9 cellular contexts compared by ENCODE assay signal in genomic region chr7:151599401-151600227, GRCh38.
A peak's percentile ranks its signal among the peaks of the same experiment; 100 is the strongest.
DNase-seq lines count a peak whose midpoint lies in the region; ATAC-seq and TF ChIP-seq lines count a peak whose summit lies in the region.
"Had no signal": no experiment of that assay in that cellular context is flagged by ENCODE, and none has a peak within 500 bp of the region (broad histone marks: within the 10 kb centered on the region; RNA-seq: fewer than 3 reads in every experiment).

No MANE protein-coding gene starts in this region.

- peak in 1 of 4 experiments; percentile 29 for TF ChIP-seq CTCF in gastroesophageal sphincter (IDR thresholded peaks at IDR 0.05)

- no peaks in the 10 kb centered on the region for H3K9me3 ChIP-seq in gastroesophageal sphincter

- DNase-seq in ELR (ENCODE audit: low read depth) = peak; percentile 96
- no peak for DNase-seq in cerebellar cortex (ENCODE audit: low spot score)
- no peak for DNase-seq in NCI-H1417 treated with DMSO at 0.1 percent for 48 hours (lab: John Stamatoyannopoulos, UW)
- DNase-seq: NCI-H2171 treated with DMSO at 0.1 percent for 48 hours had no signal

- no peak overlapping the region for H3K9ac ChIP-seq in rectal smooth muscle tissue (ENCODE audit: low read length)

- H3K27ac ChIP-seq in gastroesophageal sphincter (peak overlapping the region; percentile 69 to 94 (median 82)), rectal smooth muscle tissue (ENCODE audit: low read depth, low read length) (peak overlapping the region; percentile 79)

- ATAC-seq in SK-N-SH treated with all-trans-retinoic acid at 6 μM for 48 hours = peak; percentile 92
- ATAC-seq in gastroesophageal sphincter = peak; percentile 94
- ATAC-seq in HG02798 (IDR thresholded peaks at IDR 0.05; ENCODE audit: poor library complexity, unreplicated experiment) = no peak
- ATAC-seq in GM21528 (IDR thresholded peaks at IDR 0.05; ENCODE audit: low FRiP score, unreplicated experiment) = no peak

- H3K4me3 ChIP-seq in gastroesophageal sphincter (no peak overlapping the region), rectal smooth muscle tissue (ENCODE audit: low read length) (no peak overlapping the region)

- no peak for TF ChIP-seq POLR2A in gastroesophageal sphincter (IDR thresholded peaks at IDR 0.05)

- peaks cover 11 to 51% (median 14%) of the 10 kb centered on the region in 3 donors for H3K4me1 ChIP-seq in gastroesophageal sphincter
- H3K4me1 ChIP-seq in rectal smooth muscle tissue (ENCODE audit: control insufficient read depth, insufficient read depth, low read length) = peaks cover 23% of the 10 kb centered on the region

- H3K36me3 ChIP-seq in gastroesophageal sphincter (peaks cover 0 to 13% of the 10 kb centered on the region in 2 donors), rectal smooth muscle tissue (ENCODE audit: control insufficient read depth, insufficient read depth, low read length) (no peaks in the 10 kb centered on the region)

- H3K27me3 ChIP-seq in gastroesophageal sphincter (no peaks in the 10 kb centered on the region), rectal smooth muscle tissue (ENCODE audit: control insufficient read depth, insufficient read depth, low read length) (no peaks in the 10 kb centered on the region)

- 11 to 12% methylated on average over 3 to 6 of the region's 10 CpGs for WGBS in gastroesophageal sphincter (ENCODE audit: low coverage in 1 of 2), 2 donors

- TF ChIP-seq EP300 in gastroesophageal sphincter (IDR thresholded peaks at IDR 0.05) = no peak

TF ChIP-seq in SK-N-SH treated with all-trans-retinoic acid at 6 μM for 48 hours, 23 proteins besides CTCF, POLR2A, EP300 and RAD21 (continues in another document):
- no peak; the same call in 1 of the 2 replicates for TF ChIP-seq ZFP3 (CRISPR knock-in tag; IDR thresholded peaks at IDR 0.05)
- no peak; the same call in none of the 2 replicates for TF ChIP-seq GLIS3 (CRISPR knock-in tag; IDR thresholded peaks at IDR 0.05)
- peak; percentile 70 for TF ChIP-seq ISL1 (CRISPR knock-in tag; IDR thresholded peaks at IDR 0.05)
- 0 out of 2 replicates have a peak, but pooled peaks have one; percentile 7 for TF ChIP-seq ZNF565 (CRISPR knock-in tag; conservative IDR thresholded peaks at IDR 0.05; ENCODE audit: low read depth)
- no peak for TF ChIP-seq BACH2 (CRISPR knock-in tag; IDR thresholded peaks at IDR 0.05; ENCODE audit: borderline replicate concordance)
- TF ChIP-seq, protein P1, sequence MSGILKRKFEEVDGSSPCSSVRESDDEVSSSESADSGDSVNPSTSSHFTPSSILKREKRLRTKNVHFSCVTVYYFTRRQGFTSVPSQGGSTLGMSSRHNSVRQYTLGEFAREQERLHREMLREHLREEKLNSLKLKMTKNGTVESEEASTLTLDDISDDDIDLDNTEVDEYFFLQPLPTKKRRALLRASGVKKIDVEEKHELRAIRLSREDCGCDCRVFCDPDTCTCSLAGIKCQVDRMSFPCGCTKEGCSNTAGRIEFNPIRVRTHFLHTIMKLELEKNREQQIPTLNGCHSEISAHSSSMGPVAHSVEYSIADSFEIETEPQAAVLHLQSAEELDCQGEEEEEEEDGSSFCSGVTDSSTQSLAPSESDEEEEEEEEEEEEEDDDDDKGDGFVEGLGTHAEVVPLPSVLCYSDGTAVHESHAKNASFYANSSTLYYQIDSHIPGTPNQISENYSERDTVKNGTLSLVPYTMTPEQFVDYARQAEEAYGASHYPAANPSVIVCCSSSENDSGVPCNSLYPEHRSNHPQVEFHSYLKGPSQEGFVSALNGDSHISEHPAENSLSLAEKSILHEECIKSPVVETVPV (CRISPR knock-in tag; IDR thresholded peaks at IDR 0.05) = peak; percentile 83; the same call in 1 of the 2 replicates
- TF ChIP-seq PPARA (CRISPR knock-in tag; IDR thresholded peaks at IDR 0.05; ENCODE audit: borderline replicate concordance) = no peak
- TF ChIP-seq PATZ1 (CRISPR knock-in tag; IDR thresholded peaks at IDR 0.05; ENCODE audit: borderline replicate concordance) = peak; percentile 18
- no peak; the same call in 1 of the 2 replicates for TF ChIP-seq ZNF70 (CRISPR knock-in tag; IDR thresholded peaks at IDR 0.05)
- TF ChIP-seq, protein P2, sequence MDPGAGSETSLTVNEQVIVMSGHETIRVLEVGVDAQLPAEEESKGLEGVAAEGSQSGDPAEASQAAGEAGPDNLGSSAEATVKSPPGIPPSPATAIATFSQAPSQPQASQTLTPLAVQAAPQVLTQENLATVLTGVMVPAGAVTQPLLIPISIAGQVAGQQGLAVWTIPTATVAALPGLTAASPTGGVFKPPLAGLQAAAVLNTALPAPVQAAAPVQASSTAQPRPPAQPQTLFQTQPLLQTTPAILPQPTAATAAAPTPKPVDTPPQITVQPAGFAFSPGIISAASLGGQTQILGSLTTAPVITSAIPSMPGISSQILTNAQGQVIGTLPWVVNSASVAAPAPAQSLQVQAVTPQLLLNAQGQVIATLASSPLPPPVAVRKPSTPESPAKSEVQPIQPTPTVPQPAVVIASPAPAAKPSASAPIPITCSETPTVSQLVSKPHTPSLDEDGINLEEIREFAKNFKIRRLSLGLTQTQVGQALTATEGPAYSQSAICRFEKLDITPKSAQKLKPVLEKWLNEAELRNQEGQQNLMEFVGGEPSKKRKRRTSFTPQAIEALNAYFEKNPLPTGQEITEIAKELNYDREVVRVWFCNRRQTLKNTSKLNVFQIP (CRISPR knock-in tag; IDR thresholded peaks at IDR 0.05; ENCODE audit: borderline replicate concordance, low read depth) = no peak; the same call in 1 of the 2 replicates
- peak; percentile 97 for TF ChIP-seq CSDC2 (CRISPR knock-in tag; IDR thresholded peaks at IDR 0.05)
- TF ChIP-seq, protein P3, sequence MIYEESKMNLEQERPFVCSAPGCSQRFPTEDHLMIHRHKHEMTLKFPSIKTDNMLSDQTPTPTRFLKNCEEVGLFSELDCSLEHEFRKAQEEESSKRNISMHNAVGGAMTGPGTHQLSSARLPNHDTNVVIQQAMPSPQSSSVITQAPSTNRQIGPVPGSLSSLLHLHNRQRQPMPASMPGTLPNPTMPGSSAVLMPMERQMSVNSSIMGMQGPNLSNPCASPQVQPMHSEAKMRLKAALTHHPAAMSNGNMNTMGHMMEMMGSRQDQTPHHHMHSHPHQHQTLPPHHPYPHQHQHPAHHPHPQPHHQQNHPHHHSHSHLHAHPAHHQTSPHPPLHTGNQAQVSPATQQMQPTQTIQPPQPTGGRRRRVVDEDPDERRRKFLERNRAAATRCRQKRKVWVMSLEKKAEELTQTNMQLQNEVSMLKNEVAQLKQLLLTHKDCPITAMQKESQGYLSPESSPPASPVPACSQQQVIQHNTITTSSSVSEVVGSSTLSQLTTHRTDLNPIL (CRISPR knock-in tag; IDR thresholded peaks at IDR 0.05; ENCODE audit: low read depth) = peak; percentile 39; the same call in 1 of the 2 replicates
- TF ChIP-seq ZFP30 (CRISPR knock-in tag; IDR thresholded peaks at IDR 0.05) = no peak
- peak; percentile 93 for TF ChIP-seq SNAI2 (CRISPR knock-in tag; IDR thresholded peaks at IDR 0.05)
- TF ChIP-seq ARNTL (CRISPR knock-in tag; IDR thresholded peaks at IDR 0.05; ENCODE audit: borderline replicate concordance, low read depth) = no peak
- TF ChIP-seq OSR1 (CRISPR knock-in tag; IDR thresholded peaks at IDR 0.05) = peak; percentile 95
- TF ChIP-seq ZNF8 (CRISPR knock-in tag; IDR thresholded peaks at IDR 0.05) = no peak
- peak; percentile 86; the same call in 1 of the 2 replicates for TF ChIP-seq ESRRG (CRISPR knock-in tag; IDR thresholded peaks at IDR 0.05)
- TF ChIP-seq ZC3H10 (CRISPR knock-in tag; IDR thresholded peaks at IDR 0.05) = peak; percentile 64; the same call in 1 of the 2 replicates
- peak; percentile 46; the same call in 1 of the 2 replicates for TF ChIP-seq TCF4 (CRISPR knock-in tag; IDR thresholded peaks at IDR 0.05; ENCODE audit: borderline replicate concordance)
- TF ChIP-seq TOX (CRISPR knock-in tag; IDR thresholded peaks at IDR 0.05; ENCODE audit: borderline replicate concordance) = 0 out of 2 replicates have a peak, but pooled peaks have one; percentile 36
- TF ChIP-seq RARB (CRISPR knock-in tag; IDR thresholded peaks at IDR 0.05) = peak; percentile 59; the same call in 1 of the 2 replicates

Comparison
In these comparisons a context has a peak if more than half of its experiments do, and no peak if none do; other contexts are left out.
1. ATAC-seq: peak in SK-N-SH treated with all-trans-retinoic acid at 6 μM for 48 hours (single experiment) and gastroesophageal sphincter (single experiment); none in HG02798 (single experiment) and GM21528 (single experiment).